In genomic region chr20:23092861-23093543, GRCh38 we compare ENCODE assay signal across 22 cellular contexts. TPM values are rescaled to one million over a fixed set of nuclear protein-coding genes. Genes with fewer than 3 reads are reported as not detected.
"Had no signal": no experiment of that assay in that cellular context is flagged by ENCODE, and none has a peak within 500 bp of the region (broad histone marks: within the 10 kb centered on the region; RNA-seq: fewer than 3 reads in every experiment).

No MANE protein-coding gene starts in this region.

- H3K36me3 ChIP-seq: brain microvascular endothelial cell, left lung, sigmoid colon, upper lobe of right lung had no signal

- H3K27ac ChIP-seq: brain microvascular endothelial cell, left lung, sigmoid colon, SK-N-MC, upper lobe of right lung had no signal

- DNase-seq: activated CD4-positive, alpha-beta T cell treated with anti-CD3 and anti-CD28 coated beads, Interleukin-2, amount 10 ng/mL, durations not matched to agents 24 days and 14 days; amygdala; glutamatergic neuron; islet precursor cell; left lung; nephron progenitor cell; stimulated activated CD4-positive, alpha-beta T cell treated with anti-CD3 and anti-CD28 coated beads, Interleukin-12 subunit alpha, Interleukin-12 subunit beta, amount 100 ng/mL, for 4 hours; stimulated activated CD4-positive, alpha-beta T cell treated with anti-CD3 and anti-CD28 coated beads, Interleukin-2, amount 100 ng/mL, for 48 hours; stimulated activated CD8-positive, alpha-beta memory T cell treated with anti-CD3 and anti-CD28 coated beads, Interleukin-4, amount 100 ng/mL, for 48 hours; T-helper 1 cell; upper lobe of right lung had no signal

- H3K27ac Mint-ChIP-seq: activated CD4-positive, alpha-beta T cell treated with anti-CD3 and anti-CD28 coated beads, Interleukin-2, amount 10 ng/mL, durations not matched to agents 24 days and 14 days; activated naive CD8-positive, alpha-beta T cell; nephron progenitor cell; stimulated activated naive CD8-positive, alpha-beta T cell treated with anti-CD3 and anti-CD28 coated beads, Interleukin-15, Interleukin-2, amounts not matched to agents 100 ng/mL and 50 ng/mL, for 24 hours; WTC11 had no signal

- H3K27me3 Mint-ChIP-seq: activated naive CD8-positive, alpha-beta T cell; stimulated activated naive CD8-positive, alpha-beta T cell treated with anti-CD3 and anti-CD28 coated beads, Interleukin-15, Interleukin-2, amounts not matched to agents 100 ng/mL and 50 ng/mL, for 24 hours had no signal

- H3K27me3 ChIP-seq: brain microvascular endothelial cell, left lung, sigmoid colon, upper lobe of right lung had no signal

- H3K4me3 ChIP-seq: left lung, sigmoid colon, SK-N-MC, upper lobe of right lung had no signal

- H3K4me1 Mint-ChIP-seq: activated CD4-positive, alpha-beta T cell treated with anti-CD3 and anti-CD28 coated beads, Interleukin-2, amount 10 ng/mL, durations not matched to agents 24 days and 14 days had no signal

- ATAC-seq: left lung, upper lobe of right lung, WTC11 had no signal

- H3K9me3 ChIP-seq: left lung, sigmoid colon, upper lobe of right lung had no signal

- H3K9me3 Mint-ChIP-seq: activated CD4-positive, alpha-beta T cell treated with anti-CD3 and anti-CD28 coated beads, Interleukin-2, amount 10 ng/mL, durations not matched to agents 24 days and 14 days; nephron progenitor cell; stimulated activated naive CD8-positive, alpha-beta T cell treated with anti-CD3 and anti-CD28 coated beads, Interleukin-15, Interleukin-2, amounts not matched to agents 100 ng/mL and 50 ng/mL, for 24 hours; WTC11 had no signal

- H3K4me1 ChIP-seq: sigmoid colon had no signal

- H3K4me3 Mint-ChIP-seq: activated CD4-positive, alpha-beta T cell treated with anti-CD3 and anti-CD28 coated beads, Interleukin-2, amount 10 ng/mL, durations not matched to agents 24 days and 14 days; activated naive CD8-positive, alpha-beta T cell; nephron progenitor cell; stimulated activated naive CD8-positive, alpha-beta T cell treated with anti-CD3 and anti-CD28 coated beads, Interleukin-15, Interleukin-2, amounts not matched to agents 100 ng/mL and 50 ng/mL, for 24 hours; WTC11 had no signal

- H3K36me3 Mint-ChIP-seq: activated naive CD8-positive, alpha-beta T cell; WTC11 had no signal

RNA-seq across cellular contexts. Expression of gene CD93, which starts 6.9 kb away (rescaled TPM):
- total RNA-seq: osteoblast had no signal

RNA-seq across cellular contexts. Expression of gene THBD, which starts 43.5 kb away (rescaled TPM):
- total RNA-seq: activated CD4-positive, alpha-beta T cell treated with anti-CD3 and anti-CD28 coated beads, Interleukin-2, amount 10 ng/mL, durations not matched to agents 24 days and 14 days; activated CD8-positive, alpha-beta memory T cell treated with anti-CD3 and anti-CD28 coated beads for 36 hours had no signal

RNA-seq across cellular contexts. Expression of gene SSTR4, which starts 57.9 kb away (rescaled TPM):
- total RNA-seq: activated CD4-positive, alpha-beta T cell treated with anti-CD3 and anti-CD28 coated beads, Interleukin-2, amount 10 ng/mL, durations not matched to agents 24 days and 14 days; activated CD8-positive, alpha-beta memory T cell treated with anti-CD3 and anti-CD28 coated beads for 36 hours; chondrocyte; left lung; osteoblast; pulmonary artery endothelial cell; sigmoid colon; temporal lobe; upper lobe of right lung; WTC11 had no signal
